Comparison of ENCODE assay signal across 6 cellular contexts in the genomic region with DNA sequence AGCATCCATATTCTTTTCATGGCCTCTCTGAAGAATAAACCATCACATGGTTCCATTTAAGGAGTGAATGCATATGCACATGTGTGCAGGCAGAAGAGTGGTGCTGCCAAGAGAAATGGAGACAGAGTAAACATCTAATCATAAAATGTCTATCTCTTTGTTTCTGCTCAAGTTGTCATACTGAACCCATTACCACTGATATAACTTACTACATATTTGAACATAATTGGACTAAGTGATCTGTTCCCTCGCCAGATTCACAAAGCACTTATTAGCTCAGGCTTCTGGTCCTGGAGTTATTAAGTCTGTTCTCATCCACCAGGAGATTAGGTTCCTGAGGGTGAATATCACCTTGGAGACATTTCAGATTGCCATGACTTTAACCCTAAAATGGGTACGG.
"Had no signal": no experiment of that assay in that cellular context is flagged by ENCODE, and none has a peak within 500 bp of the region (broad histone marks: within the 10 kb centered on the region; RNA-seq: fewer than 3 reads in every experiment).

No MANE protein-coding gene starts in this region.

- H3K27ac ChIP-seq: HL-60 had no signal

- H3K27ac Mint-ChIP-seq: IgD-negative memory B cell had no signal

- H3K4me3 Mint-ChIP-seq: IgD-negative memory B cell had no signal

- ATAC-seq: HepG2, K562 had no signal

- DNase-seq: IMR-90, KBM-7 had no signal

- H3K4me3 ChIP-seq: K562 had no signal

- H3K4me1 Mint-ChIP-seq: IgD-negative memory B cell had no signal
